ENCODE assay signal across 7 cellular contexts in genomic region chr10:87498106-87498789, GRCh38. TPM values are rescaled to one million over a fixed set of nuclear protein-coding genes. Genes with fewer than 3 reads are reported as not detected.
DNase-seq lines count a peak whose midpoint lies in the region; ATAC-seq, FAIRE-seq and TF ChIP-seq lines count a peak whose summit lies in the region.
"Not testable (repeated sequence)": the region's sequence is repeated elsewhere in the genome, so short reads cannot be mapped to it uniquely, and the experiment has no call there.

No MANE protein-coding gene starts in this region.

- H3K9ac ChIP-seq in endodermal cell (ENCODE audit: extremely low read depth, low read length, poor library complexity, severe bottlenecking) = not testable (repeated sequence)

- not testable (repeated sequence) for TF ChIP-seq POLR2A in A549 (IDR thresholded peaks at IDR 0.05; ENCODE audit: low read length)

- H3K4me3 ChIP-seq in A549; GM23338; PC-9; endodermal cell (ENCODE audit: low read length); pancreas: not testable (repeated sequence)

- not testable (repeated sequence) for H3K36me3 ChIP-seq in GM23338 (ENCODE audit: insufficient read depth); PC-9 (ENCODE audit: low read depth); endodermal cell (ENCODE audit: control insufficient read depth, insufficient read depth, low read length); pancreas

- H3K9me3 ChIP-seq in A549; PC-9 (ENCODE audit: insufficient read depth, low read depth); endodermal cell (ENCODE audit: control insufficient read depth, low read length); pancreas: not testable (repeated sequence)

- H3K4me1 Mint-ChIP-seq in GM23338, endodermal cell: not testable (repeated sequence)

- H3K79me2 ChIP-seq in GM23338 (replicated peaks; ENCODE audit: insufficient read depth); PC-9 (ENCODE audit: low read depth): not testable (repeated sequence)

- H3K9me2 ChIP-seq in GM23338 (ENCODE audit: insufficient read depth); PC-9 (ENCODE audit: insufficient read depth): not testable (repeated sequence)

- H3K4me1 ChIP-seq in A549 (peaks cover 24% of the 10 kb centered on the region), pancreas (peaks cover 6 to 10% (median 10%) of the 10 kb centered on the region in 3 donors)
- not testable (repeated sequence) for H3K4me1 ChIP-seq in GM23338 (ENCODE audit: insufficient read depth); PC-9 (replicated peaks; ENCODE audit: insufficient read depth); endodermal cell (ENCODE audit: control insufficient read depth, insufficient read depth, low read length)

- not testable (repeated sequence) for H3F3A ChIP-seq in GM23338 (replicated peaks; ENCODE audit: low read depth); PC-9 (ENCODE audit: insufficient read depth, low read depth)

- 24% methylated on average over 3 of the region's 4 CpGs for WGBS in A549 (ENCODE audit: missing lambda C conversion rate)
- WGBS in endodermal cell (ENCODE audit: insufficient coverage in 1 of 2, insufficient read length in 1 of 2), 2 experiments = no CpG with 5 or more reads among the region's 4 CpGs
- 7 to 11% methylated on average over 1 of the region's 4 CpGs for WGBS in pancreas, 2 donors

- not testable (repeated sequence) for TF ChIP-seq EP300 in A549 (IDR thresholded peaks at IDR 0.05)

- H3K4me3 Mint-ChIP-seq in GM23338, endodermal cell: not testable (repeated sequence)

- not testable (repeated sequence) for BruUV-seq in PC-9 (replicated peaks; lab: Mats Ljungman, UMichigan)

- H4K20me1 ChIP-seq in GM23338 (replicated peaks; ENCODE audit: insufficient read depth); PC-9 (ENCODE audit: insufficient read depth): not testable (repeated sequence)

- not testable (repeated sequence) for H3K9me3 Mint-ChIP-seq in GM23338, endodermal cell

- TF ChIP-seq RAD21 in A549 (conservative IDR thresholded peaks at IDR 0.05 in 1 of 2, IDR thresholded peaks at IDR 0.05 in 1 of 2) = not testable (repeated sequence)

- not testable (repeated sequence) for FAIRE-seq in A549 (lab: Jason Lieb, UNC); pancreas (lab: Jason Lieb, UNC)

- DNase-seq in A549 (ENCODE audit: low read depth in 1 of 2, low spot score in 1 of 2) (peak in 1 of 2 experiments; percentile 37), PC-9 (peak in 1 of 2 experiments; percentile 54), amniotic epithelial cell (ENCODE audit: low read depth) (peak; percentile 81)
- not testable (repeated sequence) for DNase-seq in GM23338 (ENCODE audit: low spot score); endodermal cell; left lobe of liver (ENCODE audit: low spot score); pancreas

- intact Hi-C loops in PC-9 (cut with micrococcal nuclease; ENCODE audit: unreplicated experiment); pancreas (cut with DNase I): not testable (repeated sequence)

- ATAC-seq in A549 (peak; percentile 91 to 93), GM23338 (peak; percentile 69), left lobe of liver (peak; percentile 60), pancreas (peak in 3 of 4 donors; percentile 24 to 60 (median 50))

- H3K27me3 Mint-ChIP-seq in GM23338 (ENCODE audit: insufficient read depth, low read depth, poor library complexity) = not testable (repeated sequence)
- H3K27me3 Mint-ChIP-seq in endodermal cell (ENCODE audit: insufficient read depth) = peaks cover 16% of the 10 kb centered on the region

- H3K27ac Mint-ChIP-seq in GM23338 (0 out of 2 replicates have a peak overlapping the region, but pooled peaks have one; percentile 44), endodermal cell (peak overlapping the region; percentile 28)

- H3K4me2 ChIP-seq in A549 (peak overlapping the region; percentile 65), GM23338 (0 out of 2 replicates have a peak overlapping the region, but pooled peaks have one; percentile 57), PC-9 (peak overlapping the region; percentile 40; the same call in 1 of the 2 replicates)

- not testable (repeated sequence) for TF ChIP-seq CTCF in A549 (IDR thresholded peaks at IDR 0.05); GM23338 (conservative IDR thresholded peaks at IDR 0.05; ENCODE audit: low read depth in 2 of 2); PC-9 (conservative IDR thresholded peaks at IDR 0.05); endodermal cell (conservative IDR thresholded peaks at IDR 0.05); pancreas (IDR thresholded peaks at IDR 0.05)

- CTCF ChIA-PET in A549 (lab: Yijun Ruan, JAX); PC-9 (lab: Charles Lee): not testable (repeated sequence)

- not testable (repeated sequence) for H3K27ac ChIP-seq in A549; GM23338 (ENCODE audit: low read depth); PC-9; endodermal cell (ENCODE audit: low read depth, low read length); pancreas

- POLR2A ChIA-PET in A549 (lab: Yijun Ruan, JAX); PC-9 (lab: Charles Lee; ENCODE audit: unreplicated experiment): not testable (repeated sequence)

- H3K36me3 Mint-ChIP-seq in GM23338 (ENCODE audit: low read depth); endodermal cell (ENCODE audit: low read depth): not testable (repeated sequence)

- H3K27me3 ChIP-seq in GM23338 (ENCODE audit: insufficient read depth); PC-9 (ENCODE audit: insufficient read depth, low read depth); endodermal cell (ENCODE audit: control insufficient read depth, insufficient read depth, low read length, poor library complexity, severe bottlenecking); pancreas: not testable (repeated sequence)

- H2AFZ ChIP-seq in GM23338 = peak overlapping the region; percentile 69; the same call in 1 of the 2 replicates
- not testable (repeated sequence) for H2AFZ ChIP-seq in PC-9

TF ChIP-seq in A549, 52 proteins besides CTCF, POLR2A, EP300 and RAD21:
- peak; percentile 97 for TF ChIP-seq RFX5 (IDR thresholded peaks at IDR 0.05)

TF ChIP-seq in GM23338, 12 proteins besides CTCF, POLR2A, EP300 and RAD21:
- peak; percentile 76 for TF ChIP-seq CREB1 (CRISPR knock-in tag; IDR thresholded peaks at IDR 0.05; ENCODE audit: low read depth)

RNA-seq across cellular contexts. Expression of gene MINPP1, which starts 6.4 kb away (rescaled TPM):
- polyA plus RNA-seq in A549 (2011; rRNA removed) (26.9 and 28.4 TPM in 2 replicates), A549 (2017; fragmentation: RNase III; extraction: RNeasy Plus Mini Kit Qiagen cat#74134 plus additional on column Dnase treatment) (29.5 to 32.5 TPM (median 31.4 TPM) in 3 replicates), GM23338 (2016; fragmentation: Nextera tagmentation; extraction: Ambion mirVana) (27.0 TPM in 2 replicates), pancreas (1 to 10 TPM; 5.5 to 9.7 TPM)
- 13.7 and 16.6 TPM in 2 replicates for polyA plus RNA-seq in A549 (2012; cell fraction: cytosol; rRNA removed)
- 17.2 and 31.9 TPM in 2 replicates for polyA plus RNA-seq in A549 (2012; cell fraction: nucleus; rRNA removed)
- 4.1 and 4.9 TPM in 2 replicates for polyA minus RNA-seq in A549 (2011; rRNA and poly(A)+ RNA removed)
- total RNA-seq in GM23338 (2014; rRNA removed; shearing (Covaris generic)) = 39.3 and 43.0 TPM in 2 replicates
- total RNA-seq in PC-9 (2021) (14.4 and 17.0 TPM in 2 replicates), endodermal cell (10 to 100 TPM; 32.4 to 40.4 TPM), left lobe of liver (15.9 TPM), pancreas (10 to 100 TPM in 3 of 6 donors, 1 to 10 TPM in 3; 6.1 to 11.9 (median 10.3) TPM)
- polyA plus RNA-seq in endodermal cell (2013, experiment 1 of 2) = 30.3 TPM
- 32.9 TPM for polyA plus RNA-seq in endodermal cell (2013, experiment 2 of 2)
